Comparison of ENCODE assay signal across 8 cellular contexts in the genomic region with DNA sequence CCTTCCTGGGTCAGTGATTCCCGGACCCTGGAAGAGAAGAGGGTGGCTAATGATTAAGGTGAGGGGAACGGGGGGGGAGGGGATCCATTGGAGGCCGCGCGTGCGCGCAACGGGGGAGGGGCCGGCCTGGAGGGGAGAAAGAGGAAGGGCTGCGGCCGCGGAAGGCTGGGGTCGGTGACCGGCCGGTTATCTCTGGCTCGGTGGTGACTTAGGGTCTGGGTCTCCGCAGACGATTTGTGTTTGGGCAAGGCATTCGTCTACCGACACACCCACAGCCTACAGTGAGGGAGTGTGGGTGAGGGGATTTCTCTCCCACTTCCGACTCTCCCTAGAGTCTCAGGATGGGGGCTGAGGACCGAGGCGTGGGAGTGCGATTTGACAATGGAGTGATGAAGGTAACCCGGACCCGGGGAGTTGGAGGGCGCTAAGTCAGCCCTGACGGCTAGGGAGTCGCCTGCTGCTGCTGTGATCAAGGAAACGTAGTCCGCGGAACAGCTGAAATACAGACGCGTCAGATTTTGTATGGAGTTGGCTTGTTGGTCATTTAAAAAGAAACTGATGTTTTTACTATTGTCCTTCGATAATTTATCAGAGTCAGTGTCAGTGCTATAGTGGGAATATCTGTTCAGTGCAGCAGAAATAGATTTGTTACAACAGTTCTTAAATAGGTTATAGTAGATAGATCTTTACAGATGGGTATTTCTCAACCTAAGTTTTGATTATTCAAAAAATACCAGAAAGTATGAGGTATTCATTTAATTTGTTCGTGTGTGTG. TPM values are rescaled to one million over a fixed set of nuclear protein-coding genes. Genes with fewer than 3 reads are reported as not detected.
A peak's percentile ranks its signal among the peaks of the same experiment; 100 is the strongest.
DNase-seq lines count a peak whose midpoint lies in the region; ATAC-seq and TF ChIP-seq lines count a peak whose summit lies in the region.

No MANE protein-coding gene starts in this region.

- H3K27ac ChIP-seq in epithelial cell of prostate = peak overlapping the region; percentile 79

- no peaks in the 10 kb centered on the region for H3K9me3 ChIP-seq in mucosa of descending colon

- DNase-seq in AG08396 (ENCODE audit: low spot score) (peak; percentile 68), NCI-H774 (lab: John Stamatoyannopoulos, UW) (peak; percentile 52), epithelial cell of prostate (ENCODE audit: low read depth, low spot score) (no peak), mucosa of descending colon (peak; percentile 80 to 86 (median 81))
- DNase-seq in activated CD8-positive, alpha-beta memory T cell treated with anti-CD3 and anti-CD28 coated beads, Interleukin-2, amount 50 U/mL, for 48 hours = peak; percentile 82
- peak; percentile 28 to 35 for DNase-seq in stimulated activated CD8-positive, alpha-beta memory T cell treated with anti-CD3 and anti-CD28 coated beads, Interleukin-4, amount 100 ng/mL, for 4 hours (ENCODE audit: low read depth in 2 of 2, low spot score in 1 of 2)

- ATAC-seq in GM18867 (IDR thresholded peaks at IDR 0.05; ENCODE audit: unreplicated experiment) (peak; percentile 46), HG03108 (IDR thresholded peaks at IDR 0.05; ENCODE audit: unreplicated experiment) (peak; percentile 39), mucosa of descending colon (peak; percentile 85)

- H3K4me1 ChIP-seq in mucosa of descending colon (ENCODE audit: low read depth) = peaks cover 11% of the 10 kb centered on the region

- intact Hi-C loops in mucosa of descending colon (cut with DNase I, micrococcal nuclease) = loop anchor here in 1 of 2 donors (10.0 kb wide), 1 partner anchor 507 kb away; no protein-coding TSS in a partner anchor

- no peak for TF ChIP-seq CTCF in mucosa of descending colon (IDR thresholded peaks at IDR 0.05)

- H3K36me3 ChIP-seq in mucosa of descending colon (ENCODE audit: low read depth) = no peaks in the 10 kb centered on the region

- peak overlapping the region; percentile 78 for H3K4me3 ChIP-seq in mucosa of descending colon

RNA-seq across cellular contexts. Expression of a gene that starts 0.7 kb away (rescaled TPM):
- total RNA-seq in mucosa of descending colon = 10 to 100 TPM; 25.7 to 39.6 (median 37.8) TPM

RNA-seq across cellular contexts. Expression of a gene that starts 54.7 kb away (rescaled TPM):
- 10 to 100 TPM; 75.6 to 94.7 (median 82.8) TPM for total RNA-seq in mucosa of descending colon
